Comparison of ENCODE assay signal across 1 cellular context in genomic region chr1:234610061-234610581, GRCh38.
TF ChIP-seq lines count a peak whose summit lies in the region.

TSS of gene IRF2BP2 (minus strand) at chr1:234610178. CDS start at chr1:234609494, 684 bp downstream.

TF ChIP-seq in H1, 55 proteins besides CTCF, POLR2A, EP300 and RAD21:
- TF ChIP-seq USF2 (IDR thresholded peaks at IDR 0.05; ENCODE audit: low read length), result no peak
- no peak for TF ChIP-seq KDM4A (IDR thresholded peaks at IDR 0.05; ENCODE audit: low read depth, low read length, severe bottlenecking)
- no peak for TF ChIP-seq RNF2 (IDR thresholded peaks at IDR 0.05; ENCODE audit: borderline replicate concordance, low read depth, low read length, missing control alignments, poor library complexity, severe bottlenecking)
- TF ChIP-seq CTBP2 (IDR thresholded peaks at IDR 0.05; ENCODE audit: borderline replicate concordance, insufficient read depth, insufficient read length, low read length), result no peak
- no peak for TF ChIP-seq BRCA1 (IDR thresholded peaks at IDR 0.05; ENCODE audit: low read depth, low read length)
- no peak for TF ChIP-seq TCF12 (IDR thresholded peaks at IDR 0.05; ENCODE audit: low read depth, low read length)
- no peak for TF ChIP-seq RXRA (IDR thresholded peaks at IDR 0.05; ENCODE audit: insufficient read depth, low read depth, low read length)
- no peak for TF ChIP-seq SP2 (IDR thresholded peaks at IDR 0.05; ENCODE audit: low read length)
- TF ChIP-seq SIX5 (IDR thresholded peaks at IDR 0.05; ENCODE audit: low read depth, low read length), result no peak
- no peak for TF ChIP-seq RFX5 (IDR thresholded peaks at IDR 0.05; ENCODE audit: borderline replicate concordance, low read depth, low read length)
- no peak for TF ChIP-seq JUN (IDR thresholded peaks at IDR 0.05; ENCODE audit: low read depth, low read length)
- TF ChIP-seq SP1 (IDR thresholded peaks at IDR 0.05; ENCODE audit: low read depth, low read length), result no peak
- TF ChIP-seq HDAC2 (IDR thresholded peaks at IDR 0.05; ENCODE audit: borderline replicate concordance in 1 of 2, low read depth in 2 of 2, low read length in 2 of 2), result no peak
- no peak for TF ChIP-seq CHD7 (IDR thresholded peaks at IDR 0.05; ENCODE audit: insufficient replicate concordance, low read length)
- TF ChIP-seq GABPA (IDR thresholded peaks at IDR 0.05; ENCODE audit: borderline replicate concordance, insufficient read depth, low read length), result no peak
- no peak for TF ChIP-seq MAFK (IDR thresholded peaks at IDR 0.05; ENCODE audit: low read depth, low read length)
- peak; percentile 32; the same call in 1 of the 2 replicates for TF ChIP-seq MAX (IDR thresholded peaks at IDR 0.05)
- TF ChIP-seq CBX8 (IDR thresholded peaks at IDR 0.05; ENCODE audit: borderline replicate concordance, low read depth, low read length), result no peak
- peak; percentile 38; the same call in 1 of the 2 replicates for TF ChIP-seq TBP (IDR thresholded peaks at IDR 0.05; ENCODE audit: low read depth, low read length)
- TF ChIP-seq POU5F1 (IDR thresholded peaks at IDR 0.05; ENCODE audit: low read depth, low read length), result no peak
- no peak for TF ChIP-seq TEAD4 (IDR thresholded peaks at IDR 0.05; ENCODE audit: low read depth, low read length)
- no peak for TF ChIP-seq CBX5 (IDR thresholded peaks at IDR 0.05; ENCODE audit: low read depth, low read length)
- no peak for TF ChIP-seq CREB1 (IDR thresholded peaks at IDR 0.05)
- no peak for TF ChIP-seq ATF3 (IDR thresholded peaks at IDR 0.05; ENCODE audit: insufficient read depth, low read depth, low read length)
- TF ChIP-seq SIN3A (conservative IDR thresholded peaks at IDR 0.05 in 1 of 2, IDR thresholded peaks at IDR 0.05 in 1 of 2; ENCODE audit: low read depth in 1 of 2, low read length in 2 of 2), result 0 out of 4 replicates have a peak, but pooled peaks of 1 of the 2 experiments have one; percentile 17
- TF ChIP-seq KDM1A (IDR thresholded peaks at IDR 0.05; ENCODE audit: borderline replicate concordance, low read length), result no peak
- no peak for TF ChIP-seq EZH2 (IDR thresholded peaks at IDR 0.05; ENCODE audit: low read depth, low read length, severe bottlenecking)
- peak; percentile 58 for TF ChIP-seq NRF1 (IDR thresholded peaks at IDR 0.05; ENCODE audit: low read depth, low read length)
- no peak for TF ChIP-seq SIRT6 (IDR thresholded peaks at IDR 0.05; ENCODE audit: low read length)
- peak; percentile 82 for TF ChIP-seq TAF1 (IDR thresholded peaks at IDR 0.05; ENCODE audit: low read depth, low read length)
- no peak for TF ChIP-seq ZNF274 (IDR thresholded peaks at IDR 0.05; ENCODE audit: borderline replicate concordance, extremely low read depth, low read length)
- peak; percentile 67 for TF ChIP-seq TAF7 (optimal IDR thresholded peaks at IDR 0.05; ENCODE audit: borderline replicate concordance, low read depth, low read length)
- no peak for TF ChIP-seq CHD2 (IDR thresholded peaks at IDR 0.05; ENCODE audit: low read length)
- no peak for TF ChIP-seq HDAC6 (IDR thresholded peaks at IDR 0.05; ENCODE audit: low read depth, low read length)
- TF ChIP-seq POLR2AphosphoS5 (IDR thresholded peaks at IDR 0.05; ENCODE audit: low read depth, low read length), result peak; percentile 92
- TF ChIP-seq CHD1 (IDR thresholded peaks at IDR 0.05; ENCODE audit: low read depth, low read length), result 0 out of 2 replicates have a peak, but pooled peaks have one; percentile 21
- no peak for TF ChIP-seq SRF (IDR thresholded peaks at IDR 0.05; ENCODE audit: low read depth, low read length)
- TF ChIP-seq BACH1 (IDR thresholded peaks at IDR 0.05; ENCODE audit: low read length), result no peak
- TF ChIP-seq RBBP5 (IDR thresholded peaks at IDR 0.05; ENCODE audit: borderline replicate concordance, low read depth, low read length), result no peak
- TF ChIP-seq GTF2F1 (IDR thresholded peaks at IDR 0.05; ENCODE audit: borderline replicate concordance, low read depth, low read length), result no peak
- TF ChIP-seq BCL11A (IDR thresholded peaks at IDR 0.05; ENCODE audit: low read depth in 2 of 2, low read length in 2 of 2), result no peak
- TF ChIP-seq E2F6 (IDR thresholded peaks at IDR 0.05), result 0 out of 2 replicates have a peak, but pooled peaks have one; percentile 9
- no peak for TF ChIP-seq KDM5A (IDR thresholded peaks at IDR 0.05; ENCODE audit: low read length)
- no peak for TF ChIP-seq NANOG (IDR thresholded peaks at IDR 0.05; ENCODE audit: insufficient read depth, low read depth, low read length, poor library complexity, severe bottlenecking)
- no peak for TF ChIP-seq YY1 (IDR thresholded peaks at IDR 0.05; ENCODE audit: low read depth, low read length)
- no peak for TF ChIP-seq ATF2 (IDR thresholded peaks at IDR 0.05; ENCODE audit: low read length)
- TF ChIP-seq SAP30 (IDR thresholded peaks at IDR 0.05; ENCODE audit: insufficient read depth, insufficient replicate concordance, low read length), result no peak
- TF ChIP-seq ASH2L (IDR thresholded peaks at IDR 0.05; ENCODE audit: low read length), result no peak
- no peak for TF ChIP-seq JUND (IDR thresholded peaks at IDR 0.05; ENCODE audit: low read length)
- TF ChIP-seq EGR1 (IDR thresholded peaks at IDR 0.05; ENCODE audit: borderline replicate concordance, low read depth, low read length), result no peak
- TF ChIP-seq CEBPB (IDR thresholded peaks at IDR 0.05; ENCODE audit: low read depth, low read length), result no peak
- TF ChIP-seq SUZ12 (IDR thresholded peaks at IDR 0.05; ENCODE audit: low read length), result no peak
- TF ChIP-seq PHF8 (conservative IDR thresholded peaks at IDR 0.05; ENCODE audit: low read depth, low read length), result peak; percentile 10; the same call in 1 of the 2 replicates
- no peak for TF ChIP-seq FOSL1 (IDR thresholded peaks at IDR 0.05; ENCODE audit: insufficient read depth, low read depth, low read length)
- no peak for TF ChIP-seq SP4 (IDR thresholded peaks at IDR 0.05; ENCODE audit: low read length)
